Comparison of ENCODE assay signal across 8 cellular contexts in genomic region chr4:56681158-56681848, GRCh38. TPM values are rescaled to one million over a fixed set of nuclear protein-coding genes. Genes with fewer than 3 reads are reported as not detected.
DNase-seq lines count a peak whose midpoint lies in the region; ATAC-seq and TF ChIP-seq lines count a peak whose summit lies in the region.

HOPX (minus strand) TSS chr4:56681296; CDS start chr4:56657816, 23,480 bp downstream.

- TF ChIP-seq CTCF in CD14-positive monocyte (IDR thresholded peaks at IDR 0.05) (no peak), lower leg skin (IDR thresholded peaks at IDR 0.05) (no peak)

- DNase-seq in CD14-positive monocyte (ENCODE audit: low spot score) (no peak), RPMI8226 (peak; percentile 15), lower leg skin (ENCODE audit: low spot score in 2 of 2) (peak; percentile 71 to 88), DMS114 treated with DMSO at 0.1 percent for 48 hours (lab: John Stamatoyannopoulos, UW; ENCODE audit: unreplicated experiment) (no peak)
- peak; percentile 78 for DNase-seq in activated naive CD8-positive, alpha-beta T cell treated with anti-CD3 and anti-CD28 coated beads, Interleukin-2, amount 50 U/mL, for 24 hours

- intact Hi-C loops in CD14-positive monocyte (cut with micrococcal nuclease) = no loop called here
- intact Hi-C loops in lower leg skin (cut with DNase I; ENCODE audit: low total_unique reads) = no loop called here

- peaks cover 0 to 3% (median 0%) of the 10 kb centered on the region in 7 donors for H3K9me3 Mint-ChIP-seq in CD14-positive monocyte
- no peaks in the 10 kb centered on the region for H3K9me3 Mint-ChIP-seq in activated naive CD8-positive, alpha-beta T cell treated with anti-CD3 and anti-CD28 coated beads, Interleukin-2, amount 50 U/mL, for 24 hours
- no peaks in the 10 kb centered on the region for H3K9me3 Mint-ChIP-seq in stimulated activated memory B cell treated with anti-CD40 and anti-IgM and Interleukin-4, amounts not matched to agents 10 μg/mL and 1 μg/mL and 100 μg/mL, for 72 hours

- peaks cover 0 to 5% (median under 1%) of the 10 kb centered on the region in 3 donors for H3K27me3 Mint-ChIP-seq in CD14-positive monocyte (ENCODE audit: low read depth in 3 of 3)
- H3K27me3 Mint-ChIP-seq in activated naive CD8-positive, alpha-beta T cell treated with anti-CD3 and anti-CD28 coated beads, Interleukin-2, amount 50 U/mL, for 24 hours = peaks cover 23% of the 10 kb centered on the region
- peaks cover 27% of the 10 kb centered on the region for H3K27me3 Mint-ChIP-seq in stimulated activated memory B cell treated with anti-CD40 and anti-IgM and Interleukin-4, amounts not matched to agents 10 μg/mL and 1 μg/mL and 100 μg/mL, for 72 hours

- H3K36me3 Mint-ChIP-seq in CD14-positive monocyte = no peaks in the 10 kb centered on the region
- no peaks in the 10 kb centered on the region for H3K36me3 Mint-ChIP-seq in activated naive CD8-positive, alpha-beta T cell treated with anti-CD3 and anti-CD28 coated beads, Interleukin-2, amount 50 U/mL, for 24 hours (ENCODE audit: low read depth)
- no peaks in the 10 kb centered on the region for H3K36me3 Mint-ChIP-seq in stimulated activated memory B cell treated with anti-CD40 and anti-IgM and Interleukin-4, amounts not matched to agents 10 μg/mL and 1 μg/mL and 100 μg/mL, for 72 hours

- peak; percentile 58 for ATAC-seq in GM21786 (IDR thresholded peaks at IDR 0.05; ENCODE audit: unreplicated experiment)
- ATAC-seq in activated naive CD8-positive, alpha-beta T cell treated with anti-CD3 and anti-CD28 coated beads, Interleukin-2, amount 50 U/mL, for 24 hours = peak; percentile 97
- ATAC-seq in stimulated activated memory B cell treated with anti-CD40 and anti-IgM and Interleukin-4, amounts not matched to agents 10 μg/mL and 1 μg/mL and 100 μg/mL, for 72 hours = peak; percentile 79
- no peak for ATAC-seq in GM21825 (IDR thresholded peaks at IDR 0.05; ENCODE audit: unreplicated experiment)

- H3K27ac Mint-ChIP-seq in CD14-positive monocyte = peak within 1 kb of the TSS in 2 of 7 donors; percentile 25 to 55
- H3K27ac Mint-ChIP-seq in activated naive CD8-positive, alpha-beta T cell treated with anti-CD3 and anti-CD28 coated beads, Interleukin-2, amount 50 U/mL, for 24 hours = peak within 1 kb of the TSS; percentile 61
- peak within 1 kb of the TSS; percentile 40 for H3K27ac Mint-ChIP-seq in stimulated activated memory B cell treated with anti-CD40 and anti-IgM and Interleukin-4, amounts not matched to agents 10 μg/mL and 1 μg/mL and 100 μg/mL, for 72 hours

- H3K4me3 Mint-ChIP-seq in CD14-positive monocyte = peak within 1 kb of the TSS; percentile 72
- H3K4me3 Mint-ChIP-seq in activated naive CD8-positive, alpha-beta T cell treated with anti-CD3 and anti-CD28 coated beads, Interleukin-2, amount 50 U/mL, for 24 hours = peak within 1 kb of the TSS; percentile 49
- H3K4me3 Mint-ChIP-seq in stimulated activated memory B cell treated with anti-CD40 and anti-IgM and Interleukin-4, amounts not matched to agents 10 μg/mL and 1 μg/mL and 100 μg/mL, for 72 hours = peak within 1 kb of the TSS; percentile 16

- H3K4me1 Mint-ChIP-seq in CD14-positive monocyte = peaks cover 20% of the 10 kb centered on the region
- H3K4me1 Mint-ChIP-seq in activated naive CD8-positive, alpha-beta T cell treated with anti-CD3 and anti-CD28 coated beads, Interleukin-2, amount 50 U/mL, for 24 hours = peaks cover 29% of the 10 kb centered on the region
- peaks cover 17% of the 10 kb centered on the region for H3K4me1 Mint-ChIP-seq in stimulated activated memory B cell treated with anti-CD40 and anti-IgM and Interleukin-4, amounts not matched to agents 10 μg/mL and 1 μg/mL and 100 μg/mL, for 72 hours

- H3K4me3 ChIP-seq in lower leg skin (ENCODE audit: low read depth, poor library complexity, severe bottlenecking) = no peak within 1 kb of the TSS

- TF ChIP-seq POLR2A in lower leg skin (IDR thresholded peaks at IDR 0.05) = no peak

- WGBS in lower leg skin, 2 donors = 32 to 38% methylated on average over 18 of the region's 18 CpGs

RNA-seq across cellular contexts. Expression of gene HOPX, which starts in this region (rescaled TPM):
- polyA plus RNA-seq in CD14-positive monocyte = 1 to 10 TPM in 1 of 2 donors, under 1 TPM in 1; 0.39 to 1.3 TPM
- 1,000 to 10,000 TPM; 1,330 to 2,611 (median 2,071) TPM for total RNA-seq in lower leg skin

Comparison
In these comparisons a context has a peak if more than half of its experiments do, and no peak if none do; other contexts are left out.
1. DNase-seq: peak in RPMI8226 (single experiment), activated naive CD8-positive, alpha-beta T cell treated with anti-CD3 and anti-CD28 coated beads, Interleukin-2, amount 50 U/mL, for 24 hours (single experiment) and lower leg skin (2 of 2); none in CD14-positive monocyte (single experiment) and DMS114 treated with DMSO at 0.1 percent for 48 hours (single experiment).
2. H3K4me3 Mint-ChIP-seq: peak in every context shown above with its lines; median percentile 72 in CD14-positive monocyte; 49 in activated naive CD8-positive, alpha-beta T cell treated with anti-CD3 and anti-CD28 coated beads, Interleukin-2, amount 50 U/mL, for 24 hours; 16 in stimulated activated memory B cell treated with anti-CD40 and anti-IgM and Interleukin-4, amounts not matched to agents 10 μg/mL and 1 μg/mL and 100 μg/mL, for 72 hours.